8 cellular contexts compared by ENCODE assay signal in genomic region chr9:137605146-137606004, GRCh38. TPM values are rescaled to one million over a fixed set of nuclear protein-coding genes. Genes with fewer than 3 reads are reported as not detected.
DNase-seq lines count a peak whose midpoint lies in the region; ATAC-seq, FAIRE-seq and TF ChIP-seq lines count a peak whose summit lies in the region.

Gene ARRDC1 (plus strand): TSS chr9:137605686. CDS start chr9:137605718, 32 bp downstream.

- H3F3A ChIP-seq in PC-3 (ENCODE audit: low read length, unreplicated experiment) = no peaks in the 10 kb centered on the region

- POLR2A ChIA-PET in PC-3 (lab: Charles Lee; ENCODE audit: unreplicated experiment) = interaction anchor here (0.9 kb wide), 1 partner anchor 53 kb away, joined by 21 read pairs; the partner anchor contains the start of gene MRPL41

- CTCF ChIA-PET in PC-3 (lab: Charles Lee) = interaction anchor here (0.6 to 0.7 kb wide), 2 partner anchors 15 to 318 kb away, joined by 3 to 8 read pairs; partner anchors contain the start of gene ZMYND19

- FAIRE-seq in HTR-8/SVneo (lab: Jason Lieb, UNC) = peak; percentile 52

- no peak within 1 kb of the TSS for H2AFZ ChIP-seq in PC-3 (ENCODE audit: low read length)

- H3K27me3 ChIP-seq in PC-3 (ENCODE audit: low read length) (no peaks in the 10 kb centered on the region), mucosa of rectum (ENCODE audit: control insufficient read depth in 2 of 2, insufficient read depth in 2 of 2, low read length in 2 of 2) (no peaks in the 10 kb centered on the region)

- BruUV-seq in PC-3 (replicated peaks; lab: Mats Ljungman, UMichigan) = no TSS peak

- H3K4me3 ChIP-seq in PC-3 (ENCODE audit: low read length) = peak within 1 kb of the TSS; percentile 75
- H3K4me3 ChIP-seq in mucosa of rectum (ENCODE audit: low read length in 2 of 2) = peak within 1 kb of the TSS; percentile 65 to 86

- peak within 1 kb of the TSS; percentile 95 for H3K4me2 ChIP-seq in PC-3 (ENCODE audit: low read length)

- intact Hi-C loops in PC-3 (cut with micrococcal nuclease) = loop anchor here (10.0 kb wide), 1 partner anchor 51 kb away; the partner anchor contains the start of genes MRPL41 and PNPLA7

- no peaks in the 10 kb centered on the region for H3K9me2 ChIP-seq in PC-3 (replicated peaks; ENCODE audit: low read length)

- peak; percentile 38 for TF ChIP-seq POLR2A in erythroblast (IDR thresholded peaks at IDR 0.05; ENCODE audit: low read length)

- peak; percentile 94 for DNase-seq in COLO829 (ENCODE audit: low spot score)
- peak; percentile 82 for DNase-seq in HTR-8/SVneo (ENCODE audit: insufficient read length, low spot score)
- peak; percentile 91 for DNase-seq in PC-3
- DNase-seq in activated T-cell treated with anti-CD3 and anti-CD28 coated beads for 4 hours = peak; percentile 86
- DNase-seq in erythroblast (lab: John Stamatoyannopoulos, UW) = peak; percentile 91 to 97
- DNase-seq in stimulated activated CD8-positive, alpha-beta memory T cell treated with anti-CD3 and anti-CD28 coated beads, Interleukin-4, amount 100 ng/mL, for 4 hours (ENCODE audit: low read depth in 2 of 2, low spot score in 1 of 2) = peak; percentile 78 to 92

- H3K4me1 ChIP-seq in PC-3 (ENCODE audit: insufficient read depth, low read length) = peaks cover 9% of the 10 kb centered on the region
- H3K4me1 ChIP-seq in mucosa of rectum (ENCODE audit: control insufficient read depth in 2 of 2, insufficient read depth in 2 of 2, low read length in 2 of 2) = peaks cover 15 to 19% of the 10 kb centered on the region in 2 donors

- TF ChIP-seq CTCF in PC-3 (conservative IDR thresholded peaks at IDR 0.05; ENCODE audit: low read depth, low read length) = no peak

- H3K9ac ChIP-seq in PC-3 (ENCODE audit: low read length) (peak within 1 kb of the TSS; percentile 61), mucosa of rectum (ENCODE audit: low read depth in 1 of 2, low read length in 2 of 2) (peak within 1 kb of the TSS; percentile 68 to 94)

- H4K20me1 ChIP-seq in PC-3 (ENCODE audit: low read length) = no peaks in the 10 kb centered on the region

- peaks cover 46% of the 10 kb centered on the region for H3K79me2 ChIP-seq in PC-3 (ENCODE audit: low read length)

- H3K9me3 ChIP-seq in PC-3 (ENCODE audit: low read length) (no peaks in the 10 kb centered on the region), mucosa of rectum (ENCODE audit: control insufficient read depth in 2 of 2, low read length in 2 of 2) (no peaks in the 10 kb centered on the region)

- H3K36me3 ChIP-seq in PC-3 (ENCODE audit: low read depth, low read length) (no peaks in the 10 kb centered on the region), mucosa of rectum (ENCODE audit: control insufficient read depth in 2 of 2, insufficient read depth in 2 of 2, low read length in 2 of 2) (no peaks in the 10 kb centered on the region)

- ATAC-seq in GM21367 (IDR thresholded peaks at IDR 0.05; ENCODE audit: unreplicated experiment) (peak; percentile 67), PC-3 (peak; percentile 84)

- H3K27ac ChIP-seq in PC-3 (ENCODE audit: low read length) (no peak within 1 kb of the TSS), mucosa of rectum (ENCODE audit: low read depth in 2 of 2, low read length in 2 of 2) (peak within 1 kb of the TSS; percentile 95 to 97)

RNA-seq across cellular contexts. Expression of gene ARRDC1, which starts in this region (rescaled TPM):
- total RNA-seq in PC-3 (2014; rRNA removed) = 77.5 and 78.0 TPM in 2 replicates
